ENCODE assay signal across 18 cellular contexts in the genomic region with DNA sequence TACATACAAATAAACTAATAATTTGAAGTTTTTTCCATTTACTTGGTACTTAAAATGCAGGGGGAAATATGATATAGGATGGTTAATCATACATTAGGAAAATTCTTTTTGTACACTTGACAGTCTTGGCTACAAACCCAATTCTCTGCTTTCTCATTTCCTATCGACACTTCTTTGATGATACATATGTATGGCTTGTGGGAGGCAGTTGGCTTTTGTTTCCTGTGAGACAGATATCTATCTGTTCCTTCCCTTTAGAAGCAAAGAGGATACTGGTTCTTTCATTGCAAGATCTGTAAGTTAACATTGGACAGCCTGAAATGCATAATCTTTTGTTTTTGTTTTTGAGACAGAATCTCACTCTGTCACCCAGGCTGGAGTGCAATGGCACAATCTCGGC. TPM values are rescaled to one million over a fixed set of nuclear protein-coding genes. Genes with fewer than 3 reads are reported as not detected.
A peak's percentile ranks its signal among the peaks of the same experiment; 100 is the strongest.
DNase-seq lines count a peak whose midpoint lies in the region; ATAC-seq and TF ChIP-seq lines count a peak whose summit lies in the region.
"Had no signal": no experiment of that assay in that cellular context is flagged by ENCODE, and none has a peak within 500 bp of the region (broad histone marks: within the 10 kb centered on the region; RNA-seq: fewer than 3 reads in every experiment).

No MANE protein-coding gene starts in this region.

- peak; percentile 39 for ATAC-seq in activated CD4-positive, alpha-beta T cell treated with anti-CD3 and anti-CD28 coated beads for 36 hours
- ATAC-seq in T-helper 17 cell, result peak; percentile 50
- no peak for ATAC-seq in GM18505 (IDR thresholded peaks at IDR 0.05; ENCODE audit: unreplicated experiment)
- no peak for ATAC-seq in GM19455 (IDR thresholded peaks at IDR 0.05; ENCODE audit: unreplicated experiment)
- ATAC-seq: A549 had no signal

- TF ChIP-seq CTCF in glutamatergic neuron (IDR thresholded peaks at IDR 0.05; ENCODE audit: partially characterized antibody, unreplicated experiment), result no peak

- H3K27me3 Mint-ChIP-seq in activated CD4-positive, alpha-beta T cell treated with anti-CD3 and anti-CD28 coated beads for 36 hours, result no peaks in the 10 kb centered on the region
- H3K27me3 Mint-ChIP-seq in T-helper 17 cell, result no peaks in the 10 kb centered on the region
- peaks cover 6% of the 10 kb centered on the region for H3K27me3 Mint-ChIP-seq in glutamatergic neuron (ENCODE audit: unreplicated experiment)

- CTCF ChIA-PET in activated CD4-positive, alpha-beta T cell treated with anti-CD3 and anti-CD28 coated beads for 36 hours (lab: Charles Lee), result interaction anchor here (0.6 kb wide), 1 partner anchor 8 kb away, joined by 3 read pairs; no protein-coding TSS in a partner anchor

- no peak for TF ChIP-seq POLR2A in GM18505 (IDR thresholded peaks at IDR 0.05; ENCODE audit: borderline replicate concordance, extremely low read depth, insufficient read depth, insufficient read length)

- H3K4me1 Mint-ChIP-seq in activated CD4-positive, alpha-beta T cell treated with anti-CD3 and anti-CD28 coated beads for 36 hours, result peaks cover 26% of the 10 kb centered on the region
- H3K4me1 Mint-ChIP-seq in T-helper 17 cell (peaks cover 15% of the 10 kb centered on the region), glutamatergic neuron (ENCODE audit: low read depth, unreplicated experiment) (peaks cover 15% of the 10 kb centered on the region)

- H3K9me3 ChIP-seq in T-helper 17 cell (ENCODE audit: control insufficient read depth, low read length, poor library complexity, severe bottlenecking), result no peaks in the 10 kb centered on the region
- H3K9me3 ChIP-seq: A549, neutrophil, thyroid gland had no signal

- POLR2A ChIA-PET in activated CD4-positive, alpha-beta T cell treated with anti-CD3 and anti-CD28 coated beads for 36 hours (lab: Charles Lee), result no interaction called here

- peaks cover 30% of the 10 kb centered on the region for H3K36me3 Mint-ChIP-seq in activated CD4-positive, alpha-beta T cell treated with anti-CD3 and anti-CD28 coated beads for 36 hours (ENCODE audit: low read depth)
- H3K36me3 Mint-ChIP-seq in T-helper 17 cell (ENCODE audit: low read depth) (no peaks in the 10 kb centered on the region), glutamatergic neuron (ENCODE audit: unreplicated experiment) (peaks cover 16% of the 10 kb centered on the region)

- DNase-seq in activated CD4-positive, alpha-beta T cell treated with anti-CD3 and anti-CD28 coated beads for 36 hours, result no peak
- no peak for DNase-seq in activated CD4-positive, alpha-beta T cell treated with anti-CD3 and anti-CD28 coated beads, Interleukin-2, amount 50 U/mL, for 1 hour
- peak; percentile 24 for DNase-seq in HCEC 1CT
- DNase-seq in T-helper 17 cell, result no peak
- DNase-seq in glutamatergic neuron, result no peak
- no peak for DNase-seq in cortex of kidney (lab: John Stamatoyannopoulos, UW)
- DNase-seq: activated gamma-delta T cell treated with Interleukin-2 at 50 U/mL for 16 hours; effector CD8-positive, alpha-beta T cell; MG63; NCI-H2081 treated with DMSO at 0.1 percent for 48 hours; stimulated activated CD8-positive, alpha-beta memory T cell treated with anti-CD3 and anti-CD28 coated beads, Interleukin-4, amount 100 ng/mL, for 48 hours; T-helper 9 cell; thyroid gland had no signal

- intact Hi-C loops in activated CD4-positive, alpha-beta T cell treated with anti-CD3 and anti-CD28 coated beads for 36 hours (cut with DNase I, micrococcal nuclease), result no loop called here

- H3K27ac Mint-ChIP-seq in activated CD4-positive, alpha-beta T cell treated with anti-CD3 and anti-CD28 coated beads for 36 hours, result no peak overlapping the region
- no peak overlapping the region for H3K27ac Mint-ChIP-seq in T-helper 17 cell
- H3K27ac Mint-ChIP-seq in glutamatergic neuron (ENCODE audit: unreplicated experiment), result peak overlapping the region; percentile 93

- peaks cover 2% of the 10 kb centered on the region for H3K9me3 Mint-ChIP-seq in activated CD4-positive, alpha-beta T cell treated with anti-CD3 and anti-CD28 coated beads for 36 hours (ENCODE audit: low read depth)
- H3K9me3 Mint-ChIP-seq in glutamatergic neuron (ENCODE audit: unreplicated experiment), result peaks cover 7% of the 10 kb centered on the region

- no peak overlapping the region for H3K4me3 Mint-ChIP-seq in activated CD4-positive, alpha-beta T cell treated with anti-CD3 and anti-CD28 coated beads for 36 hours
- H3K4me3 Mint-ChIP-seq in T-helper 17 cell, result no peak overlapping the region
- H3K4me3 Mint-ChIP-seq in glutamatergic neuron (ENCODE audit: unreplicated experiment), result peak overlapping the region; percentile 34
- H3K4me3 Mint-ChIP-seq: CD14-positive monocyte had no signal

RNA-seq across cellular contexts. Expression of gene ADORA2A, which starts 47.9 kb away (rescaled TPM):
- total RNA-seq in activated CD4-positive, alpha-beta T cell treated with anti-CD3 and anti-CD28 coated beads for 36 hours, result 10 to 100 TPM; 30.6 to 31.3 TPM
- 10 to 100 TPM; 20.4 to 22.0 TPM for total RNA-seq in T-helper 17 cell
- total RNA-seq in glutamatergic neuron (ENCODE audit: unreplicated experiment), result 15.9 TPM

Comparison
In these comparisons a context has a peak if more than half of its experiments do, and no peak if none do; other contexts are left out.
1. ATAC-seq: peak in activated CD4-positive, alpha-beta T cell treated with anti-CD3 and anti-CD28 coated beads for 36 hours (single experiment) and T-helper 17 cell (single experiment); none in GM18505 (single experiment) and GM19455 (single experiment).